ENCODE assay signal across 8 cellular contexts in genomic region chr1:156927215-156928042, GRCh38. TPM values are rescaled to one million over a fixed set of nuclear protein-coding genes. Genes with fewer than 3 reads are reported as not detected.
A peak's percentile ranks its signal among the peaks of the same experiment; 100 is the strongest.
DNase-seq lines count a peak whose midpoint lies in the region; ATAC-seq and TF ChIP-seq lines count a peak whose summit lies in the region.

No MANE protein-coding gene starts in this region.

- H3K36me3 Mint-ChIP-seq in activated CD8-positive, alpha-beta memory T cell treated with anti-CD3 and anti-CD28 coated beads, Interleukin-2, amount 10 ng/mL, durations not matched to agents 7 days and 5 days, result no peaks in the 10 kb centered on the region
- peaks cover 0 to 3% (median 0%) of the 10 kb centered on the region in 3 donors for H3K36me3 Mint-ChIP-seq in naive thymus-derived CD8-positive, alpha-beta T cell

- H3K4me3 ChIP-seq in BJ (ENCODE audit: low read depth, low read length), result peak overlapping the region; percentile 32
- H3K4me3 ChIP-seq in HFF-Myc (replicated peaks; ENCODE audit: low read depth, low read length), result peak overlapping the region; percentile 33

- H3K9me3 Mint-ChIP-seq in activated CD8-positive, alpha-beta memory T cell treated with anti-CD3 and anti-CD28 coated beads, Interleukin-2, amount 10 ng/mL, durations not matched to agents 7 days and 5 days (ENCODE audit: low read depth), result no peaks in the 10 kb centered on the region
- H3K9me3 Mint-ChIP-seq in naive thymus-derived CD8-positive, alpha-beta T cell, result no peaks in the 10 kb centered on the region

- CTCF ChIA-PET in BJ (lab: Yijun Ruan, JAX), result interaction anchor here (0.9 to 13.1 kb wide), 35 partner anchors 10 to 300 kb away, joined by 3 to 298 read pairs (median 6); partner anchors contain the start of genes CRABP2, ISG20L2, METTL25B and NES
- CTCF ChIA-PET in activated CD8-positive, alpha-beta memory T cell treated with anti-CD3 and anti-CD28 coated beads, Interleukin-2, amount 10 ng/mL, durations not matched to agents 7 days and 5 days (lab: Charles Lee), result interaction anchor here (0.6 to 10.5 kb wide), 31 partner anchors 10 to 311 kb away, joined by 3 to 62 read pairs (median 5); partner anchors contain the start of genes NTRK1 and PEAR1

- DNase-seq in BJ (ENCODE audit: low read depth) (no peak), HFF-Myc (ENCODE audit: extremely low read depth, low read depth) (peak; percentile 29), NCI-H748 treated with DMSO at 0.1 percent for 48 hours (lab: John Stamatoyannopoulos, UW) (peak; percentile 43), epithelial cell of prostate (ENCODE audit: low read depth, low spot score) (peak; percentile 12), midbrain (lab: John Stamatoyannopoulos, UW) (no peak)
- peak; percentile 75 for DNase-seq in activated CD8-positive, alpha-beta memory T cell treated with anti-CD3 and anti-CD28 coated beads, Interleukin-2, amount 10 ng/mL, durations not matched to agents 7 days and 5 days
- peak in 9 of 10 donors; percentile 36 to 77 (median 52) for DNase-seq in naive thymus-derived CD8-positive, alpha-beta T cell
- DNase-seq in stimulated activated naive CD4-positive, alpha-beta T cell treated with Interleukin-2 at 50 U/mL for 16 hours (lab: John Stamatoyannopoulos, UW), result peak; percentile 50

- peaks cover 33% of the 10 kb centered on the region for H3K4me1 Mint-ChIP-seq in activated CD8-positive, alpha-beta memory T cell treated with anti-CD3 and anti-CD28 coated beads, Interleukin-2, amount 10 ng/mL, durations not matched to agents 7 days and 5 days
- H3K4me1 Mint-ChIP-seq in naive thymus-derived CD8-positive, alpha-beta T cell, result peaks cover 13 to 37% (median 34%) of the 10 kb centered on the region in 4 donors

- no peak overlapping the region for H3K4me3 Mint-ChIP-seq in activated CD8-positive, alpha-beta memory T cell treated with anti-CD3 and anti-CD28 coated beads, Interleukin-2, amount 10 ng/mL, durations not matched to agents 7 days and 5 days
- peak overlapping the region in 7 of 10 donors; percentile 14 to 71 (median 51) for H3K4me3 Mint-ChIP-seq in naive thymus-derived CD8-positive, alpha-beta T cell

- ATAC-seq in activated CD8-positive, alpha-beta memory T cell treated with anti-CD3 and anti-CD28 coated beads, Interleukin-2, amount 10 ng/mL, durations not matched to agents 7 days and 5 days, result peak; percentile 79
- peak; percentile 79 to 80 for ATAC-seq in naive thymus-derived CD8-positive, alpha-beta T cell

- peaks cover 12% of the 10 kb centered on the region for H3K27me3 ChIP-seq in BJ (ENCODE audit: control insufficient read depth, insufficient read depth, low read length)

- POLR2A ChIA-PET in BJ (lab: Charles Lee), result interaction anchor here (0.6 kb wide), 1 partner anchor 33 kb away, joined by 3 read pairs; no protein-coding TSS in a partner anchor
- POLR2A ChIA-PET in naive thymus-derived CD8-positive, alpha-beta T cell (lab: Charles Lee), result no interaction called here

- no peaks in the 10 kb centered on the region; the same call in 1 of the 2 replicates for H3K36me3 ChIP-seq in BJ (ENCODE audit: control insufficient read depth, insufficient read depth, low read length)

- no peak overlapping the region for H3K27ac Mint-ChIP-seq in activated CD8-positive, alpha-beta memory T cell treated with anti-CD3 and anti-CD28 coated beads, Interleukin-2, amount 10 ng/mL, durations not matched to agents 7 days and 5 days
- no peak overlapping the region for H3K27ac Mint-ChIP-seq in naive thymus-derived CD8-positive, alpha-beta T cell

- no peak overlapping the region for H3K27ac ChIP-seq in epithelial cell of prostate

- TF ChIP-seq CTCF in BJ (IDR thresholded peaks at IDR 0.05; ENCODE audit: insufficient read depth, low read depth, low read length) (peak; percentile 89), HFF-Myc (IDR thresholded peaks at IDR 0.05; ENCODE audit: low read depth, low read length, missing control alignments) (peak; percentile 79)

- H3K27me3 Mint-ChIP-seq in activated CD8-positive, alpha-beta memory T cell treated with anti-CD3 and anti-CD28 coated beads, Interleukin-2, amount 10 ng/mL, durations not matched to agents 7 days and 5 days, result peaks cover 95% of the 10 kb centered on the region
- peaks cover 45 to 98% (median 74%) of the 10 kb centered on the region in 5 donors for H3K27me3 Mint-ChIP-seq in naive thymus-derived CD8-positive, alpha-beta T cell

RNA-seq across cellular contexts. Expression of gene LRRC71, which starts 7.0 kb away (rescaled TPM):
- 0.75 and 1.2 TPM in 2 replicates for polyA plus RNA-seq in BJ (2011; rRNA removed)
- polyA minus RNA-seq in BJ (2011; rRNA and poly(A)+ RNA removed), result 0.66 and 0.72 TPM in 2 replicates
- total RNA-seq in activated CD8-positive, alpha-beta memory T cell treated with anti-CD3 and anti-CD28 coated beads, Interleukin-2, amount 10 ng/mL, durations not matched to agents 7 days and 5 days, result not detected
- total RNA-seq in naive thymus-derived CD8-positive, alpha-beta T cell, result not detected
- not detected for polyA plus RNA-seq in naive thymus-derived CD8-positive, alpha-beta T cell

RNA-seq across cellular contexts. Expression of gene PEAR1, which starts 33.9 kb away (rescaled TPM):
- 25.0 and 50.4 TPM in 2 replicates for polyA plus RNA-seq in BJ (2011; rRNA removed)
- 15.8 and 21.9 TPM in 2 replicates for polyA minus RNA-seq in BJ (2011; rRNA and poly(A)+ RNA removed)
- total RNA-seq in activated CD8-positive, alpha-beta memory T cell treated with anti-CD3 and anti-CD28 coated beads, Interleukin-2, amount 10 ng/mL, durations not matched to agents 7 days and 5 days, result not detected
- total RNA-seq in naive thymus-derived CD8-positive, alpha-beta T cell, result under 1 TPM in 1 of 2 experiments, not detected in 1; 0.11 TPM
- not detected for polyA plus RNA-seq in naive thymus-derived CD8-positive, alpha-beta T cell

Comparison
In these comparisons a context has a peak if more than half of its experiments do, and no peak if none do; other contexts are left out.
1. DNase-seq: peak in HFF-Myc (single experiment), NCI-H748 treated with DMSO at 0.1 percent for 48 hours (single experiment), activated CD8-positive, alpha-beta memory T cell treated with anti-CD3 and anti-CD28 coated beads, Interleukin-2, amount 10 ng/mL, durations not matched to agents 7 days and 5 days (single experiment), epithelial cell of prostate (single experiment), naive thymus-derived CD8-positive, alpha-beta T cell (9 of 10) and stimulated activated naive CD4-positive, alpha-beta T cell treated with Interleukin-2 at 50 U/mL for 16 hours (single experiment); none in BJ (single experiment) and midbrain (single experiment).